In the genomic region with DNA sequence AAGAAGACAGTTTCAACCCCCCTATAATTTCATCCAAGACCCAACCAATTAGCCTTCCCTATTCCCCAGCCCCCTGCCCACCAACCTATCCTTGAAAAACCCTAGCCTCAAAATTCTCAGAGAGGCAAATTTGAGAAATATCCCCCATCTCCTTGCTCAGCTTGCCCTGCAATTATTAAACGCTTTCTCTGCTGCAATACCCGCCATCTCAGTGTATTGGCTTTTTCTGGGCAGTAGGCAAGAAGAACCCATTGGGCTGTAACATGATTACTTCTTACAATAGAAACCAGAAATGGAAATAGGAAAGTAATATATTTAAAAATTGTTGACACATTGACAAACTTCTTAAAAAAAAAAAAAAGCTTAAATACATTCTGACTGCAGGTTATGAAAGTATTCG, we compare ENCODE assay signal across 32 cellular contexts.
"Had no signal": no experiment of that assay in that cellular context is flagged by ENCODE, and none has a peak within 500 bp of the region (broad histone marks: within the 10 kb centered on the region; RNA-seq: fewer than 3 reads in every experiment).

No MANE protein-coding gene starts in this region.

- H3K27me3 ChIP-seq: adrenal gland, ascending aorta, breast epithelium, cardiac muscle cell, colonic mucosa, heart left ventricle had no signal

- H3K27ac Mint-ChIP-seq: activated CD4-positive, alpha-beta memory T cell treated with anti-CD3 and anti-CD28 coated beads for 36 hours; activated CD4-positive, alpha-beta T cell treated with anti-CD3 and anti-CD28 coated beads for 36 hours; activated CD4-positive, alpha-beta T cell treated with anti-CD3 and anti-CD28 coated beads, Interleukin-2, amount 10 ng/mL, durations not matched to agents 24 days and 14 days; activated CD8-positive, alpha-beta memory T cell treated with anti-CD3 and anti-CD28 coated beads, Interleukin-2, amount 10 ng/mL, durations not matched to agents 7 days and 5 days; activated CD8-positive, alpha-beta T cell treated with anti-CD3 and anti-CD28 coated beads, Interleukin-2, amount 10 ng/mL, durations not matched to agents 7 days and 5 days; activated naive CD4-positive, alpha-beta T cell treated with anti-CD3 and anti-CD28 coated beads for 36 hours; activated naive CD4-positive, alpha-beta T cell treated with anti-CD3 and anti-CD28 coated beads, Interleukin-2, amount 50 U/mL, for 24 hours; activated naive CD8-positive, alpha-beta T cell treated with anti-CD3 and anti-CD28 coated beads for 36 hours; activated naive CD8-positive, alpha-beta T cell treated with anti-CD3 and anti-CD28 coated beads, Interleukin-2, amount 50 U/mL, for 24 hours; activated T-helper 1 cell treated with anti-CD3 and anti-CD28 coated beads, Interleukin-12 subunit alpha, Interleukin-12 subunit beta, Interleukin-2, Interleukin-4 antibody, amounts not matched to agents 30 ng/mL and 10 ng/mL and 1 ng/mL, durations not matched to agents 14 hours and 24 hours and 36 hours; activated T-helper 2 cell treated with anti-CD3 and anti-CD28 coated beads, Interferon-gamma antibody, Interleukin-2, Interleukin-4, amounts not matched to agents 10 μg/mL and 5 μg/mL and 100 μg/mL, durations not matched to agents 14 hours and 24 hours and 36 hours; brain; endodermal cell had no signal

- H3K4me3 Mint-ChIP-seq: activated CD4-positive, alpha-beta memory T cell treated with anti-CD3 and anti-CD28 coated beads for 36 hours; activated CD4-positive, alpha-beta T cell treated with anti-CD3 and anti-CD28 coated beads for 36 hours; activated CD4-positive, alpha-beta T cell treated with anti-CD3 and anti-CD28 coated beads, Interleukin-2, amount 10 ng/mL, durations not matched to agents 24 days and 14 days; activated CD8-positive, alpha-beta memory T cell treated with anti-CD3 and anti-CD28 coated beads, Interleukin-2, amount 10 ng/mL, durations not matched to agents 7 days and 5 days; activated CD8-positive, alpha-beta T cell treated with anti-CD3 and anti-CD28 coated beads, Interleukin-2, amount 10 ng/mL, durations not matched to agents 7 days and 5 days; activated naive CD4-positive, alpha-beta T cell treated with anti-CD3 and anti-CD28 coated beads for 36 hours; activated naive CD4-positive, alpha-beta T cell treated with anti-CD3 and anti-CD28 coated beads, Interleukin-2, amount 50 U/mL, for 24 hours; activated naive CD8-positive, alpha-beta T cell treated with anti-CD3 and anti-CD28 coated beads for 36 hours; activated naive CD8-positive, alpha-beta T cell treated with anti-CD3 and anti-CD28 coated beads, Interleukin-2, amount 50 U/mL, for 24 hours; activated T-helper 1 cell treated with anti-CD3 and anti-CD28 coated beads, Interleukin-12 subunit alpha, Interleukin-12 subunit beta, Interleukin-2, Interleukin-4 antibody, amounts not matched to agents 30 ng/mL and 10 ng/mL and 1 ng/mL, durations not matched to agents 14 hours and 24 hours and 36 hours; brain; endodermal cell had no signal

- H3K4me1 ChIP-seq: adrenal gland, ascending aorta, breast epithelium, colonic mucosa, heart left ventricle had no signal

- H3K27me3 Mint-ChIP-seq: brain had no signal

- DNase-seq: activated CD4-positive, alpha-beta memory T cell treated with anti-CD3 and anti-CD28 coated beads for 36 hours; activated CD4-positive, alpha-beta T cell treated with anti-CD3 and anti-CD28 coated beads for 36 hours; activated CD4-positive, alpha-beta T cell treated with anti-CD3 and anti-CD28 coated beads, Interleukin-2, amount 10 ng/mL, durations not matched to agents 24 days and 14 days; activated CD4-positive, CD25-positive, alpha-beta regulatory T cell; activated CD4-positive, CD25-positive, alpha-beta regulatory T cell treated with anti-CD3 and anti-CD28 coated beads, Interleukin-2, amount 50 U/mL, for 72 hours; activated CD8-positive, alpha-beta memory T cell treated with anti-CD3 and anti-CD28 coated beads, Interleukin-2, amount 10 ng/mL, durations not matched to agents 7 days and 5 days; activated CD8-positive, alpha-beta memory T cell treated with anti-CD3 and anti-CD28 coated beads, Interleukin-2, amount 50 U/mL, for 4 hours; activated CD8-positive, alpha-beta T cell treated with anti-CD3 and anti-CD28 coated beads, Interleukin-2, amount 10 ng/mL, durations not matched to agents 7 days and 5 days; activated effector memory CD4-positive, alpha-beta T cell treated with anti-CD3 and anti-CD28 coated beads, Interleukin-2, amount 50 U/mL, for 16 hours; activated naive CD4-positive, alpha-beta T cell treated with anti-CD3 and anti-CD28 coated beads for 36 hours; activated naive CD8-positive, alpha-beta T cell treated with anti-CD3 and anti-CD28 coated beads for 36 hours; activated naive CD8-positive, alpha-beta T cell treated with anti-CD3 and anti-CD28 coated beads, Interleukin-2, amount 50 U/mL, for 24 hours; activated T-cell treated with anti-CD3 and anti-CD28 coated beads, Interleukin-2, amount 50 U/mL, for 1 hour; activated T-cell treated with anti-CD3 and anti-CD28 coated beads, Interleukin-2, amount 50 U/mL, for 48 hours; adrenal gland; central memory CD4-positive, alpha-beta T cell; cerebellar nuclear complex; colonic mucosa; effector CD8-positive, alpha-beta T cell; endodermal cell; foreskin fibroblast; heart left ventricle; hypothalamus had no signal

- H3K9me3 ChIP-seq: adrenal gland, colonic mucosa had no signal

- H3K4me1 Mint-ChIP-seq: activated CD4-positive, alpha-beta T cell treated with anti-CD3 and anti-CD28 coated beads for 36 hours; activated CD4-positive, alpha-beta T cell treated with anti-CD3 and anti-CD28 coated beads, Interleukin-2, amount 10 ng/mL, durations not matched to agents 24 days and 14 days; activated CD8-positive, alpha-beta memory T cell treated with anti-CD3 and anti-CD28 coated beads, Interleukin-2, amount 10 ng/mL, durations not matched to agents 7 days and 5 days; activated naive CD4-positive, alpha-beta T cell treated with anti-CD3 and anti-CD28 coated beads, Interleukin-2, amount 50 U/mL, for 24 hours; activated naive CD8-positive, alpha-beta T cell treated with anti-CD3 and anti-CD28 coated beads for 36 hours; activated naive CD8-positive, alpha-beta T cell treated with anti-CD3 and anti-CD28 coated beads, Interleukin-2, amount 50 U/mL, for 24 hours; brain; endodermal cell had no signal

- H3K36me3 Mint-ChIP-seq: activated CD4-positive, alpha-beta memory T cell treated with anti-CD3 and anti-CD28 coated beads for 36 hours; activated naive CD4-positive, alpha-beta T cell treated with anti-CD3 and anti-CD28 coated beads, Interleukin-2, amount 50 U/mL, for 24 hours; activated naive CD8-positive, alpha-beta T cell treated with anti-CD3 and anti-CD28 coated beads for 36 hours had no signal

- H3K4me3 ChIP-seq: adrenal gland, ascending aorta, breast epithelium, cardiac muscle cell, colonic mucosa, heart left ventricle had no signal

- FAIRE-seq: frontal cortex had no signal

- H3K27ac ChIP-seq: adrenal gland, ascending aorta, breast epithelium, cardiac muscle cell, colonic mucosa, heart left ventricle had no signal

- H3K9me3 Mint-ChIP-seq: activated naive CD8-positive, alpha-beta T cell treated with anti-CD3 and anti-CD28 coated beads for 36 hours had no signal

- ATAC-seq: activated CD4-positive, alpha-beta T cell treated with anti-CD3 and anti-CD28 coated beads for 36 hours; activated CD8-positive, alpha-beta memory T cell treated with anti-CD3 and anti-CD28 coated beads, Interleukin-2, amount 10 ng/mL, durations not matched to agents 7 days and 5 days; activated CD8-positive, alpha-beta T cell treated with anti-CD3 and anti-CD28 coated beads, Interleukin-2, amount 10 ng/mL, durations not matched to agents 7 days and 5 days; activated naive CD8-positive, alpha-beta T cell treated with anti-CD3 and anti-CD28 coated beads, Interleukin-2, amount 50 U/mL, for 24 hours; esophagus mucosa; heart left ventricle had no signal

- H3K36me3 ChIP-seq: adrenal gland, ascending aorta, breast epithelium, cardiac muscle cell, colonic mucosa, heart left ventricle had no signal
